In the genomic region with DNA sequence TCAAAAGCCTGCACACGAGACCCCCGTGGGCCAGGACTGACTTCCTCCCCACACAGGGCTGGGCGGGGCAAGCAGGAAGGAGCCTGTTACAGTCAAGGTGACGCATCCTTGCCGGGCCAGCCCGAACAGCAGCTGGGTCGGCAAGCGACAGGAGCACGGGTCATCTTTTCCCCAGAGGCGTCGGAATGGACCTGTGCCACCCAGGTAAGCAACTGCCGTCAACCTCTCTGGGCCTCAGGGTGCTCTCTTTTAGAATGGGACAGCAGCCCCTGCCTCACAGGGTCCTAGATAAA, we compare ENCODE assay signal across 8 cellular contexts. TPM values are rescaled to one million over a fixed set of nuclear protein-coding genes. Genes with fewer than 3 reads are reported as not detected.
DNase-seq lines count a peak whose midpoint lies in the region; ATAC-seq and TF ChIP-seq lines count a peak whose summit lies in the region.

A gene with protein sequence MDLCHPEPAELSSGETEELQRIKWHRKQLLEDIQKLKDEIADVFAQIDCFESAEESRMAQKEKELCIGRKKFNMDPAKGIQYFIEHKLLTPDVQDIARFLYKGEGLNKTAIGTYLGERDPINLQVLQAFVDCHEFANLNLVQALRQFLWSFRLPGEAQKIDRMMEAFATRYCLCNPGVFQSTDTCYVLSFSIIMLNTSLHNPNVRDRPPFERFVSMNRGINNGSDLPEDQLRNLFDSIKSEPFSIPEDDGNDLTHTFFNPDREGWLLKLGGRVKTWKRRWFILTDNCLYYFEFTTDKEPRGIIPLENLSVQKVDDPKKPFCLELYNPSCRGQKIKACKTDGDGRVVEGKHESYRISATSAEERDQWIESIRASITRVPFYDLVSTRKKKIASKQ (plus strand): TSS at position 124 of the 293 bp plus-strand sequence. CDS start 62 bp downstream, at position 186.

- H3K27me3 ChIP-seq in stomach, result peaks cover 0 to 92% (median 22%) of the 10 kb centered on the region in 3 donors

- no peak for TF ChIP-seq POLR2A in stomach (IDR thresholded peaks at IDR 0.05)

- 16 to 31% (median 26%) methylated on average over 7 to 12 of the region's 12 CpGs for WGBS in stomach, 5 donors

- peaks cover 0 to 5% (median 0%) of the 10 kb centered on the region in 4 donors for H3K36me3 ChIP-seq in stomach

- H3K4me3 ChIP-seq in stomach, result peak within 1 kb of the TSS; percentile 25 to 47 (median 47)

- peak within 1 kb of the TSS; percentile 92 for H3K4me3 Mint-ChIP-seq in activated naive CD8-positive, alpha-beta T cell

- H3K4me1 Mint-ChIP-seq in activated naive CD8-positive, alpha-beta T cell (ENCODE audit: low read depth), result peaks cover 57% of the 10 kb centered on the region

- peak within 1 kb of the TSS; percentile 99 for H3K27ac Mint-ChIP-seq in activated naive CD8-positive, alpha-beta T cell

- peak within 1 kb of the TSS; percentile 23 to 85 (median 73) for H3K27ac ChIP-seq in stomach

- no peak for TF ChIP-seq EP300 in stomach (IDR thresholded peaks at IDR 0.05)

- no peaks in the 10 kb centered on the region for H3K27me3 Mint-ChIP-seq in activated naive CD8-positive, alpha-beta T cell

- intact Hi-C loops in stomach (cut with DNase I; ENCODE audit: low total_unique reads), result no loop called here

- no peak for ATAC-seq in HG02970 (IDR thresholded peaks at IDR 0.05; ENCODE audit: low FRiP score, unreplicated experiment)
- no peak for ATAC-seq in GM18909 (IDR thresholded peaks at IDR 0.05; ENCODE audit: poor library complexity, unreplicated experiment)

- peaks cover 0 to 15% (median 2%) of the 10 kb centered on the region in 4 donors for H3K4me1 ChIP-seq in stomach

- DNase-seq in GM19240 (ENCODE audit: insufficient read length, low spot score) (peak; percentile 86), T follicular helper cell (ENCODE audit: low read depth) (peak; percentile 62), mucosa of gallbladder (ENCODE audit: low spot score) (no peak), stomach (peak; percentile 70), LoVo (ENCODE audit: low spot score) (no peak)

- no peaks in the 10 kb centered on the region for H3K9me3 Mint-ChIP-seq in activated naive CD8-positive, alpha-beta T cell (ENCODE audit: low read depth)

- H3K9me3 ChIP-seq in stomach, result peaks cover 0 to 3% (median 0%) of the 10 kb centered on the region in 4 donors

- no peak for TF ChIP-seq CTCF in stomach (IDR thresholded peaks at IDR 0.05)

- H3K36me3 Mint-ChIP-seq in activated naive CD8-positive, alpha-beta T cell, result no peaks in the 10 kb centered on the region

RNA-seq across cellular contexts. Expression of the gene that starts here (rescaled TPM):
- total RNA-seq in mucosa of gallbladder (24.1 TPM), stomach (10 to 100 TPM in 2 of 5 donors, 1 to 10 TPM in 2, not detected in 1; 4.2 to 77.0 (median 12.5) TPM)
- 1 to 10 TPM; 1.9 to 6.0 (median 5.0) TPM for polyA plus RNA-seq in stomach

Comparison
In these comparisons a context has a peak if more than half of its experiments do, and no peak if none do; other contexts are left out.
1. DNase-seq: peak in GM19240 (single experiment), T follicular helper cell (single experiment) and stomach (single experiment); none in mucosa of gallbladder (single experiment) and LoVo (single experiment).